Comparison of ENCODE assay signal across 8 cellular contexts in the genomic region with DNA sequence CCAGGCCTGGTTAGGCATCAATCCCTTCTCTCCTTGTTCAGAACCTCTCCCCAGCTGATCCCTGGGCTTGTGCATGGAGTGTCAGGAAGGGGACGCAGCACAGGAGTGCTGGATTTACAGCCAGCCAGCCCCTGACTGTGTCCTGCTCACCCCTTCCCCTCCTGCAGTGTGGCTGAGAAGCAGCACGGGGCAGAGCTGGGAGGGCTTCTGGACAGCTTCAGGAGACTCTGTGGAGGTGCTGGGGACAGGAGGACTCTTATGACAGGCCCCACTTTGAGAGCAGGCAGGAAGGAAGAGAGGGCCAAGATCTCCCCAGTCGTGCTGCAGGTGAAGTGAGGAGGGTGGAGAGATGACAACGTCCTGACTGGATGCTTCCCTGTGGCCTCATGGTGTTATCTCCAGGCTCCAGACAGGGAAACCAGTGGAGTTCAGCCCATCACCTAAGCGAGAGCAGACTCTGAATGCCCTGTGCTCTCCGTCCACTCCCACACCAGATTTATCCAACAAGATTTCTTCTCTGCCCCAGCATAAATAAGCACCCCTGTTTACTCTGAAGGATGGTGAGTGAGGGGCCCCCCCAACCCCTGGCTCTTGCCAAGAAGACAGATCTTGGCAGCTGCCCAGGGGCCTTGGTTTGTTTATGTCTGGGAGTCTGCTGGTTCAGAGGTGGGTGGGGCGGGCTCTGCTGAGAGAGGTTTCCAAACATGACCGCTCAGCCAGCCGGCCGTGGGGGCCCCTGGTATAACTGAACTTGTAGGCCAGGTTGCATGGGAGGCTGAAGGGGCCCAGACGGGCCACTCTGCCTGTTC. TPM values are rescaled to one million over a fixed set of nuclear protein-coding genes. Genes with fewer than 3 reads are reported as not detected.
DNase-seq lines count a peak whose midpoint lies in the region; ATAC-seq and TF ChIP-seq lines count a peak whose summit lies in the region.

No MANE protein-coding gene starts in this region.

- H3K9me3 ChIP-seq in body of pancreas: no peaks in the 10 kb centered on the region

- H3K27ac ChIP-seq in body of pancreas (peak overlapping the region in 1 of 4 donors; percentile 37), temporal lobe (ENCODE audit: low read depth, low read length) (peak overlapping the region; percentile 100)

- peak; percentile 62 for DNase-seq in NCI-H1105 (lab: John Stamatoyannopoulos, UW)
- DNase-seq in body of pancreas: peak; percentile 58 to 83 (median 70)
- DNase-seq in left colon: peak; percentile 64 to 79
- DNase-seq in 8988T: no peak
- DNase-seq in amniotic stem cell (lab: John Stamatoyannopoulos, UW): no peak
- no peak for DNase-seq in activated naive CD8-positive, alpha-beta T cell treated with anti-CD3 and anti-CD28 coated beads, Interleukin-2, amount 50 U/mL, for 24 hours
- no peak for DNase-seq in iPS-NIHi11 (ENCODE audit: low spot score)

- no peaks in the 10 kb centered on the region for H3K36me3 ChIP-seq in body of pancreas (replicated peaks in 1 of 2; ENCODE audit: insufficient read depth in 1 of 2, low read depth in 2 of 2)

- ATAC-seq in body of pancreas: peak; percentile 64
- peak; percentile 74 for ATAC-seq in left colon
- no peak for ATAC-seq in activated naive CD8-positive, alpha-beta T cell treated with anti-CD3 and anti-CD28 coated beads, Interleukin-2, amount 50 U/mL, for 24 hours

- H3K4me3 ChIP-seq in body of pancreas: no peak overlapping the region

- peaks cover 14% of the 10 kb centered on the region for H3K4me1 ChIP-seq in body of pancreas

- TF ChIP-seq POLR2A in body of pancreas (IDR thresholded peaks at IDR 0.05): no peak

- no peaks in the 10 kb centered on the region for H3K27me3 ChIP-seq in body of pancreas

- H3K9me3 Mint-ChIP-seq in activated naive CD8-positive, alpha-beta T cell treated with anti-CD3 and anti-CD28 coated beads, Interleukin-2, amount 50 U/mL, for 24 hours: no peaks in the 10 kb centered on the region

- H3K36me3 Mint-ChIP-seq in activated naive CD8-positive, alpha-beta T cell treated with anti-CD3 and anti-CD28 coated beads, Interleukin-2, amount 50 U/mL, for 24 hours (ENCODE audit: low read depth): peaks cover 3% of the 10 kb centered on the region

- no peak for TF ChIP-seq CTCF in body of pancreas (IDR thresholded peaks at IDR 0.05)

- no peak overlapping the region for H3K27ac Mint-ChIP-seq in activated naive CD8-positive, alpha-beta T cell treated with anti-CD3 and anti-CD28 coated beads, Interleukin-2, amount 50 U/mL, for 24 hours

- no peak overlapping the region for H3K4me3 Mint-ChIP-seq in activated naive CD8-positive, alpha-beta T cell treated with anti-CD3 and anti-CD28 coated beads, Interleukin-2, amount 50 U/mL, for 24 hours

- no peaks in the 10 kb centered on the region for H3K27me3 Mint-ChIP-seq in activated naive CD8-positive, alpha-beta T cell treated with anti-CD3 and anti-CD28 coated beads, Interleukin-2, amount 50 U/mL, for 24 hours

- peaks cover 2% of the 10 kb centered on the region for H3K4me1 Mint-ChIP-seq in activated naive CD8-positive, alpha-beta T cell treated with anti-CD3 and anti-CD28 coated beads, Interleukin-2, amount 50 U/mL, for 24 hours

- 27 to 48% methylated on average over 5 to 11 of the region's 11 CpGs for WGBS in body of pancreas, 2 donors

- intact Hi-C loops in body of pancreas (cut with DNase I): no loop called here
- intact Hi-C loops in left colon (cut with DNase I, micrococcal nuclease): no loop called here

RNA-seq across cellular contexts. Expression of a gene that starts 21.3 kb away (rescaled TPM):
- total RNA-seq in body of pancreas: 1 to 10 TPM; 1.3 to 1.6 TPM
- total RNA-seq in left colon: 1 to 10 TPM in 1 of 2 donors, under 1 TPM in 1; 0.27 to 1.2 TPM
- 27.5 TPM for total RNA-seq in temporal lobe

RNA-seq across cellular contexts. Expression of a gene that starts 37.5 kb away (rescaled TPM):
- 1 to 10 TPM; 6.5 to 8.6 TPM for total RNA-seq in body of pancreas
- 1 to 10 TPM; 4.7 to 7.0 TPM for total RNA-seq in left colon
- 19.4 TPM for total RNA-seq in temporal lobe

Comparison
In these comparisons a context has a peak if more than half of its experiments do, and no peak if none do; other contexts are left out.
1. DNase-seq: peak in NCI-H1105 (single experiment), body of pancreas (4 of 4) and left colon (2 of 2); none in 8988T (single experiment), amniotic stem cell (single experiment), activated naive CD8-positive, alpha-beta T cell treated with anti-CD3 and anti-CD28 coated beads, Interleukin-2, amount 50 U/mL, for 24 hours (single experiment) and iPS-NIHi11 (single experiment).
2. RNA of a gene that starts 21.3 kb away (total RNA-seq): 27.5 TPM in temporal lobe (single experiment); 1.3 to 1.6 TPM in body of pancreas and 0.27 to 1.2 TPM in left colon; every median in the first group is over 10 times any median in the second.